Comparison of ENCODE assay signal across 1 cellular context in the genomic region with DNA sequence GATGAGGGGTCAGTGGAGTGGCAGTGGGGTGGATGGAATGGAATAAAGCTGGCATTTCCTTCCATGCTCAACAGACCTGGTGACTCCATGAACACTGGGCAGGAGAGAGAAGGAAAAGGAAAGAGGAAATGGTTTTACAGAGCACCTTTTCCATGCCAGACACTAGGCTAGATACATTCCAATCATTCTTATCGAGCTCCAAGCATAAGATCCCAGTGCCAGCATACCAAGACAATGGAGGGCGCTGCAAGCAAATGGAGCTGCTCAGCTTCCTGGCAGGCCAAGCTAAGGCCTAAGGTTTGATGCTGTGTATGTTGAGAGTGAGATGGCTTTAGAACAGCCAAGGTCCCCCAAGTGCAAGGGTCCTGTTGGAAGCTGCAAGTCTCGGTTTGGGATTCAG.
TF ChIP-seq lines count a peak whose summit lies in the region.

No MANE protein-coding gene starts in this region.

TF ChIP-seq in H1, 55 proteins besides CTCF, POLR2A, EP300 and RAD21 (continued from another document):
- TF ChIP-seq HDAC2 (IDR thresholded peaks at IDR 0.05; ENCODE audit: borderline replicate concordance in 1 of 2, low read depth in 2 of 2, low read length in 2 of 2) (no peak), SP2 (IDR thresholded peaks at IDR 0.05; ENCODE audit: low read length) (no peak), TCF12 (IDR thresholded peaks at IDR 0.05; ENCODE audit: low read depth, low read length) (no peak), SAP30 (IDR thresholded peaks at IDR 0.05; ENCODE audit: insufficient read depth, insufficient replicate concordance, low read length) (no peak), MAFK (IDR thresholded peaks at IDR 0.05; ENCODE audit: low read depth, low read length) (no peak), FOSL1 (IDR thresholded peaks at IDR 0.05; ENCODE audit: insufficient read depth, low read depth, low read length) (no peak)
